In genomic region chr17:72122002-72122310, GRCh38 we compare ENCODE assay signal across 8 cellular contexts. TPM values are rescaled to one million over a fixed set of nuclear protein-coding genes. Genes with fewer than 3 reads are reported as not detected.
DNase-seq lines count a peak whose midpoint lies in the region; ATAC-seq lines count a peak whose summit lies in the region.

No MANE protein-coding gene starts in this region.

- H3K4me1 Mint-ChIP-seq in T-cell (peaks cover 14 to 22% (median 16%) of the 10 kb centered on the region in 3 donors), immature natural killer cell (peaks cover 0 to 1% of the 10 kb centered on the region in 2 donors)

- H3K27ac Mint-ChIP-seq in T-cell (no peak overlapping the region), immature natural killer cell (no peak overlapping the region)

- H3K4me3 ChIP-seq in right cardiac atrium (ENCODE audit: low read length) (peak overlapping the region; percentile 59), subcutaneous abdominal adipose tissue (ENCODE audit: low read depth in 1 of 5, low read length in 5 of 5) (peak overlapping the region; percentile 65 to 96 (median 75))

- H3K36me3 Mint-ChIP-seq in T-cell (no peaks in the 10 kb centered on the region), immature natural killer cell (peaks cover 0 to 5% (median 0%) of the 10 kb centered on the region in 3 donors)

- peak; percentile 31 for DNase-seq in NCI-H1105 (lab: John Stamatoyannopoulos, UW)
- DNase-seq in NCI-H1105 treated with DMSO at 0.1 percent for 48 hours (lab: John Stamatoyannopoulos, UW), result no peak
- DNase-seq in T-cell, result no peak
- no peak for DNase-seq in right cardiac atrium
- DNase-seq in effector CD4-positive, alpha-beta T cell, result no peak
- no peak for DNase-seq in SHP77 (lab: John Stamatoyannopoulos, UW)
- no peak for DNase-seq in immature natural killer cell

- H3K9me3 ChIP-seq in right cardiac atrium (ENCODE audit: control insufficient read depth, low read length) (no peaks in the 10 kb centered on the region), subcutaneous abdominal adipose tissue (ENCODE audit: control insufficient read depth in 5 of 5, low read length in 5 of 5) (no peaks in the 10 kb centered on the region)

- H3K36me3 ChIP-seq in subcutaneous abdominal adipose tissue (ENCODE audit: control insufficient read depth in 5 of 5, insufficient read depth in 5 of 5, low read length in 5 of 5), result peaks cover 0 to 2% (median 0%) of the 10 kb centered on the region in 5 donors

- H3K4me1 ChIP-seq in right cardiac atrium (ENCODE audit: control insufficient read depth, insufficient read depth, low read length), result peaks cover 5% of the 10 kb centered on the region
- peaks cover 2 to 76% (median 65%) of the 10 kb centered on the region in 5 donors for H3K4me1 ChIP-seq in subcutaneous abdominal adipose tissue (ENCODE audit: control insufficient read depth in 5 of 5, insufficient read depth in 5 of 5, low read length in 5 of 5)

- intact Hi-C loops in right cardiac atrium (cut with DNase I), result loop anchor here in 3 of 4 donors (5.0 to 10.0 kb wide), 3 partner anchors 65 to 415 kb away; no protein-coding TSS in a partner anchor

- CTCF ChIA-PET in T-cell (lab: Charles Lee), result no interaction called here

- POLR2A ChIA-PET in T-cell (lab: Charles Lee), result no interaction called here

- no peaks in the 10 kb centered on the region for H3K27me3 ChIP-seq in right cardiac atrium (ENCODE audit: control insufficient read depth, insufficient read depth)
- peaks cover 17 to 47% (median 27%) of the 10 kb centered on the region in 5 donors for H3K27me3 ChIP-seq in subcutaneous abdominal adipose tissue (ENCODE audit: control insufficient read depth in 5 of 5, insufficient read depth in 4 of 5, low read length in 5 of 5)

- peak overlapping the region in 2 of 3 donors; percentile 24 to 25 for H3K4me3 Mint-ChIP-seq in T-cell
- H3K4me3 Mint-ChIP-seq in immature natural killer cell, result no peak overlapping the region

- H3K27me3 Mint-ChIP-seq in T-cell (peaks cover 50 to 60% of the 10 kb centered on the region in 2 donors), immature natural killer cell (ENCODE audit: low read depth in 3 of 3) (peaks cover 23 to 33% (median 29%) of the 10 kb centered on the region in 3 donors)

- peak overlapping the region in 4 of 5 donors; percentile 5 to 73 (median 31) for H3K9ac ChIP-seq in subcutaneous abdominal adipose tissue (ENCODE audit: low read length in 5 of 5)

- ATAC-seq in T-cell (replicated peaks in 1 of 4) (no peak), right cardiac atrium (no peak)

- H3K27ac ChIP-seq in right cardiac atrium (ENCODE audit: low read length) (peak overlapping the region; percentile 31), subcutaneous abdominal adipose tissue (ENCODE audit: low read depth, low read length) (peak overlapping the region; percentile 41)

- 2% methylated on average over 14 of the region's 14 CpGs for WGBS in right cardiac atrium

- H3K9me3 Mint-ChIP-seq in T-cell (peaks cover 0 to 6% (median 0%) of the 10 kb centered on the region in 3 donors), immature natural killer cell (peaks cover 0 to 21% (median 4%) of the 10 kb centered on the region in 6 donors)

RNA-seq across cellular contexts. Expression of gene SOX9, which starts 1.1 kb away (rescaled TPM):
- total RNA-seq in T-cell, result under 1 TPM in 3 of 5 donors, not detected in 2; 0.13 to 0.35 (median 0.23) TPM
- 10 to 100 TPM; 10.5 to 23.5 (median 20.6) TPM for total RNA-seq in right cardiac atrium
- 12.5 TPM for polyA plus RNA-seq in right cardiac atrium
- not detected for polyA plus RNA-seq in immature natural killer cell

Comparison
In these comparisons a context has a peak if more than half of its experiments do, and no peak if none do; other contexts are left out.
1. H3K4me3 Mint-ChIP-seq: peak in T-cell (2 of 3); none in immature natural killer cell (0 of 5).
2. RNA of gene SOX9, which starts 1.1 kb away (total RNA-seq): 10.5 to 23.5 TPM in right cardiac atrium; 0.13 to 0.35 TPM in T-cell; every median in the first group is over 4 times any median in the second.